ENCODE assay signal across 1 cellular context in the genomic region with DNA sequence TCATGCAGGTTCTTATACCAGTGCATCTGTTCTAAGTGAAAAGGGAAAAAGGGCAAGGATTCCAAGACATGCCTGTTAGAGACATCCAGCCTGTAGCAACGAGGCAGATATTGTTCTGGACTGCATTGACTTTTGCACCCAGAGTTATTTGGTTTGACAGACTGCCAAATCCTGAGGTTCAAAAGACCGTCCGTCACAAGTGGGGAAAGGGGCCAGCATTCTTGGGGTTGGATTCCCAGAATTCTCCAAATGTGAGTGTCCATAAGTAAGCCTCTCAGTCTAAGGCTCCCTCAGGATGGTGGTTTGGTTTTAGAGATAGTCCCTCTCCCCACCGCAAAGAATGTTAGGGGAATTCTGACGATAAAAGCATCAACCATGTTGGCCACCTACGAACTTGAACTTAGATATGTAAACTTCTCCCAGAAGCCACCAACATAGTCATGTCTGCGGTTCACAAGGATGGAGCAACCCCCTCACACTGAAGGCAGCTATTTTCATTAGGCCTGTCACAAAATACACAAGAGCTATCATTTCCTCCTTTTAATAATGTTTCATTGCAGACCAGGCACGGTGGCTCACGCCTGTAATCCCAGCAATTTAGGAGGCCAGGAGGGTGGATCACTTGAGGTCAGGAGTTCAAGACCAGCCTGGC.
TF ChIP-seq lines count a peak whose summit lies in the region.

No MANE protein-coding gene starts in this region.

TF ChIP-seq in K562, 482 proteins besides CTCF, POLR2A, EP300 and RAD21 (continued from another document):
- TF ChIP-seq, protein P1, sequence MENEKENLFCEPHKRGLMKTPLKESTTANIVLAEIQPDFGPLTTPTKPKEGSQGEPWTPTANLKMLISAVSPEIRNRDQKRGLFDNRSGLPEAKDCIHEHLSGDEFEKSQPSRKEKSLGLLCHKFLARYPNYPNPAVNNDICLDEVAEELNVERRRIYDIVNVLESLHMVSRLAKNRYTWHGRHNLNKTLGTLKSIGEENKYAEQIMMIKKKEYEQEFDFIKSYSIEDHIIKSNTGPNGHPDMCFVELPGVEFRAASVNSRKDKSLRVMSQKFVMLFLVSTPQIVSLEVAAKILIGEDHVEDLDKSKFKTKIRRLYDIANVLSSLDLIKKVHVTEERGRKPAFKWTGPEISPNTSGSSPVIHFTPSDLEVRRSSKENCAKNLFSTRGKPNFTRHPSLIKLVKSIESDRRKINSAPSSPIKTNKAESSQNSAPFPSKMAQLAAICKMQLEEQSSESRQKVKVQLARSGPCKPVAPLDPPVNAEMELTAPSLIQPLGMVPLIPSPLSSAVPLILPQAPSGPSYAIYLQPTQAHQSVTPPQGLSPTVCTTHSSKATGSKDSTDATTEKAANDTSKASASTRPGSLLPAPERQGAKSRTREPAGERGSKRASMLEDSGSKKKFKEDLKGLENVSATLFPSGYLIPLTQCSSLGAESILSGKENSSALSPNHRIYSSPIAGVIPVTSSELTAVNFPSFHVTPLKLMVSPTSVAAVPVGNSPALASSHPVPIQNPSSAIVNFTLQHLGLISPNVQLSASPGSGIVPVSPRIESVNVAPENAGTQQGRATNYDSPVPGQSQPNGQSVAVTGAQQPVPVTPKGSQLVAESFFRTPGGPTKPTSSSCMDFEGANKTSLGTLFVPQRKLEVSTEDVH (IDR thresholded peaks at IDR 0.05; ENCODE audit: low read depth, partially characterized antibody), result no peak
- no peak for TF ChIP-seq ZC3H11A (IDR thresholded peaks at IDR 0.05; ENCODE audit: low read depth, low read length)
- no peak for TF ChIP-seq ZNF408 (CRISPR knock-in tag; IDR thresholded peaks at IDR 0.05; ENCODE audit: low read depth)
- TF ChIP-seq ZFX (CRISPR knock-in tag; IDR thresholded peaks at IDR 0.05), result no peak
- no peak for TF ChIP-seq HDAC3 (IDR thresholded peaks at IDR 0.05; ENCODE audit: borderline replicate concordance, partially characterized antibody)
- TF ChIP-seq RHOXF2B (CRISPR knock-in tag; conservative IDR thresholded peaks at IDR 0.05), result no peak
- no peak for TF ChIP-seq CREB1 (IDR thresholded peaks at IDR 0.05)
- no peak for TF ChIP-seq CREB1 (CRISPR knock-in tag; IDR thresholded peaks at IDR 0.05)
- no peak for TF ChIP-seq SETDB1 (IDR thresholded peaks at IDR 0.05; ENCODE audit: low read length)
- TF ChIP-seq, protein P2, sequence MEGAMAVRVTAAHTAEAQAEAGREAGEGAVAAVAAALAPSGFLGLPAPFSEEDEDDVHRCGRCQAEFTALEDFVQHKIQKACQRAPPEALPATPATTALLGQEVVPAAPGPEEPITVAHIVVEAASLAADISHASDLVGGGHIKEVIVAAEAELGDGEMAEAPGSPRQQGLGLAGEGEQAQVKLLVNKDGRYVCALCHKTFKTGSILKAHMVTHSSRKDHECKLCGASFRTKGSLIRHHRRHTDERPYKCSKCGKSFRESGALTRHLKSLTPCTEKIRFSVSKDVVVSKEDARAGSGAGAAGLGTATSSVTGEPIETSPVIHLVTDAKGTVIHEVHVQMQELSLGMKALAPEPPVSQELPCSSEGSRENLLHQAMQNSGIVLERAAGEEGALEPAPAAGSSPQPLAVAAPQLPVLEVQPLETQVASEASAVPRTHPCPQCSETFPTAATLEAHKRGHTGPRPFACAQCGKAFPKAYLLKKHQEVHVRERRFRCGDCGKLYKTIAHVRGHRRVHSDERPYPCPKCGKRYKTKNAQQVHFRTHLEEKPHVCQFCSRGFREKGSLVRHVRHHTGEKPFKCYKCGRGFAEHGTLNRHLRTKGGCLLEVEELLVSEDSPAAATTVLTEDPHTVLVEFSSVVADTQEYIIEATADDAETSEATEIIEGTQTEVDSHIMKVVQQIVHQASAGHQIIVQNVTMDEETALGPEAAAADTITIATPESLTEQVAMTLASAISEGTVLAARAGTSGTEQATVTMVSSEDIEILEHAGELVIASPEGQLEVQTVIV (CRISPR knock-in tag; IDR thresholded peaks at IDR 0.05; ENCODE audit: borderline replicate concordance), result no peak
- TF ChIP-seq RAD51 (IDR thresholded peaks at IDR 0.05; ENCODE audit: borderline replicate concordance, low read depth), result no peak
- no peak for TF ChIP-seq NR2C2 (CRISPR knock-in tag; IDR thresholded peaks at IDR 0.05)
- peak; percentile 40; the same call in 1 of the 2 replicates for TF ChIP-seq NR2C2 (tag; IDR thresholded peaks at IDR 0.05)
- TF ChIP-seq EHMT2 (IDR thresholded peaks at IDR 0.05), result no peak
- no peak for TF ChIP-seq DIDO1 (tag; IDR thresholded peaks at IDR 0.05; ENCODE audit: low read depth)
- TF ChIP-seq POU5F1 (IDR thresholded peaks at IDR 0.05; ENCODE audit: borderline replicate concordance, low read depth, low read length, partially characterized antibody), result no peak
- TF ChIP-seq ZNF143 (CRISPR knock-in tag; IDR thresholded peaks at IDR 0.05), result no peak
- peak; percentile 36; the same call in 1 of the 2 replicates for TF ChIP-seq NFIC (IDR thresholded peaks at IDR 0.05)
- TF ChIP-seq, protein P3, sequence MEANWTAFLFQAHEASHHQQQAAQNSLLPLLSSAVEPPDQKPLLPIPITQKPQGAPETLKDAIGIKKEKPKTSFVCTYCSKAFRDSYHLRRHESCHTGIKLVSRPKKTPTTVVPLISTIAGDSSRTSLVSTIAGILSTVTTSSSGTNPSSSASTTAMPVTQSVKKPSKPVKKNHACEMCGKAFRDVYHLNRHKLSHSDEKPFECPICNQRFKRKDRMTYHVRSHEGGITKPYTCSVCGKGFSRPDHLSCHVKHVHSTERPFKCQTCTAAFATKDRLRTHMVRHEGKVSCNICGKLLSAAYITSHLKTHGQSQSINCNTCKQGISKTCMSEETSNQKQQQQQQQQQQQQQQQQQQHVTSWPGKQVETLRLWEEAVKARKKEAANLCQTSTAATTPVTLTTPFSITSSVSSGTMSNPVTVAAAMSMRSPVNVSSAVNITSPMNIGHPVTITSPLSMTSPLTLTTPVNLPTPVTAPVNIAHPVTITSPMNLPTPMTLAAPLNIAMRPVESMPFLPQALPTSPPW (CRISPR knock-in tag; IDR thresholded peaks at IDR 0.05), result no peak
- TF ChIP-seq SRSF3 (IDR thresholded peaks at IDR 0.05; ENCODE audit: insufficient read depth, low read length), result no peak
- TF ChIP-seq CBFA2T3 (IDR thresholded peaks at IDR 0.05), result peak; percentile 51; the same call in 1 of the 2 replicates
- TF ChIP-seq XRCC4 (IDR thresholded peaks at IDR 0.05; ENCODE audit: extremely low read depth, insufficient read depth, insufficient read length), result no peak
